In genomic region chr1:66371233-66372005, GRCh38 we compare ENCODE assay signal across 8 cellular contexts.
DNase-seq lines count a peak whose midpoint lies in the region; ATAC-seq and TF ChIP-seq lines count a peak whose summit lies in the region.

No MANE protein-coding gene starts in this region.

- DNase-seq in GM03348 (ENCODE audit: low spot score) (peak; percentile 63), mesothelial cell of epicardium (ENCODE audit: low spot score in 2 of 2, unreplicated experiment in 2 of 2) (no peak), WERI-Rb-1 (no peak), amygdala (lab: John Stamatoyannopoulos, UW) (no peak), ecto neural progenitor cell (ENCODE audit: low spot score) (no peak), epidermal melanocyte (ENCODE audit: insufficient read length, low spot score) (no peak)
- no peak for DNase-seq in activated naive CD8-positive, alpha-beta T cell treated with anti-CD3 and anti-CD28 coated beads, Interleukin-2, amount 10 ng/mL, durations not matched to agents 7 days and 5 days

- TF ChIP-seq CTCF in mesothelial cell of epicardium (IDR thresholded peaks at IDR 0.05; ENCODE audit: unreplicated experiment), result no peak
- TF ChIP-seq CTCF in WERI-Rb-1 (IDR thresholded peaks at IDR 0.05; ENCODE audit: low read depth, low read length), result no peak

- ATAC-seq in HG02759 (IDR thresholded peaks at IDR 0.05; ENCODE audit: unreplicated experiment), result peak; percentile 31
- peak; percentile 24 for ATAC-seq in activated naive CD8-positive, alpha-beta T cell treated with anti-CD3 and anti-CD28 coated beads, Interleukin-2, amount 10 ng/mL, durations not matched to agents 7 days and 5 days (ENCODE audit: low read depth)

- H3K9me3 Mint-ChIP-seq in activated naive CD8-positive, alpha-beta T cell treated with anti-CD3 and anti-CD28 coated beads, Interleukin-2, amount 10 ng/mL, durations not matched to agents 7 days and 5 days, result no peaks in the 10 kb centered on the region
- no peaks in the 10 kb centered on the region for H3K9me3 Mint-ChIP-seq in mesothelial cell of epicardium

- no peaks in the 10 kb centered on the region for H3K9me3 ChIP-seq in WERI-Rb-1 (ENCODE audit: severe bottlenecking)

- no peak overlapping the region for H3K4me3 ChIP-seq in WERI-Rb-1 (ENCODE audit: low read depth, low read length)

- H3K27ac Mint-ChIP-seq in activated naive CD8-positive, alpha-beta T cell treated with anti-CD3 and anti-CD28 coated beads, Interleukin-2, amount 10 ng/mL, durations not matched to agents 7 days and 5 days, result peak overlapping the region; percentile 77
- peak overlapping the region; percentile 30 for H3K27ac Mint-ChIP-seq in mesothelial cell of epicardium

- no peaks in the 10 kb centered on the region for H3K27me3 Mint-ChIP-seq in activated naive CD8-positive, alpha-beta T cell treated with anti-CD3 and anti-CD28 coated beads, Interleukin-2, amount 10 ng/mL, durations not matched to agents 7 days and 5 days
- H3K27me3 Mint-ChIP-seq in mesothelial cell of epicardium (ENCODE audit: low read depth), result no peaks in the 10 kb centered on the region

- H3K27ac ChIP-seq in WERI-Rb-1, result no peak overlapping the region

- POLR2A ChIA-PET in activated naive CD8-positive, alpha-beta T cell treated with anti-CD3 and anti-CD28 coated beads, Interleukin-2, amount 10 ng/mL, durations not matched to agents 7 days and 5 days (lab: Charles Lee), result interaction anchor here (1.1 to 1.3 kb wide), 2 partner anchors 11 to 96 kb away, joined by 3 to 4 read pairs; no protein-coding TSS in a partner anchor

- H3K4me3 Mint-ChIP-seq in activated naive CD8-positive, alpha-beta T cell treated with anti-CD3 and anti-CD28 coated beads, Interleukin-2, amount 10 ng/mL, durations not matched to agents 7 days and 5 days, result peak overlapping the region; percentile 8
- no peak overlapping the region for H3K4me3 Mint-ChIP-seq in mesothelial cell of epicardium

- no peaks in the 10 kb centered on the region for H3K36me3 ChIP-seq in WERI-Rb-1

- H3K27me3 ChIP-seq in WERI-Rb-1 (ENCODE audit: insufficient read depth, low read depth, severe bottlenecking), result no peaks in the 10 kb centered on the region

- peaks cover 68% of the 10 kb centered on the region for H3K36me3 Mint-ChIP-seq in activated naive CD8-positive, alpha-beta T cell treated with anti-CD3 and anti-CD28 coated beads, Interleukin-2, amount 10 ng/mL, durations not matched to agents 7 days and 5 days
- peaks cover 59% of the 10 kb centered on the region for H3K36me3 Mint-ChIP-seq in mesothelial cell of epicardium

- peaks cover 61% of the 10 kb centered on the region for H3K4me1 Mint-ChIP-seq in activated naive CD8-positive, alpha-beta T cell treated with anti-CD3 and anti-CD28 coated beads, Interleukin-2, amount 10 ng/mL, durations not matched to agents 7 days and 5 days
- peaks cover 15% of the 10 kb centered on the region for H3K4me1 Mint-ChIP-seq in mesothelial cell of epicardium
